26 cellular contexts compared by ENCODE assay signal in genomic region chr3:64620020-64620419, GRCh38.
"Had no signal": no experiment of that assay in that cellular context is flagged by ENCODE, and none has a peak within 500 bp of the region (broad histone marks: within the 10 kb centered on the region; RNA-seq: fewer than 3 reads in every experiment).

No MANE protein-coding gene starts in this region.

- H3K27me3 ChIP-seq: colonic mucosa, esophagus squamous epithelium, gastroesophageal sphincter, heart left ventricle, hepatocyte had no signal

- H3K4me3 ChIP-seq: colonic mucosa, esophagus squamous epithelium, gastroesophageal sphincter, heart left ventricle, hepatocyte, lower lobe of right lung, mucosa of descending colon had no signal

- H3K79me2 ChIP-seq: hepatocyte had no signal

- H3K27ac ChIP-seq: colonic mucosa, epithelial cell of prostate, esophagus squamous epithelium, gastroesophageal sphincter, hepatocyte, lower lobe of right lung had no signal

- H2AFZ ChIP-seq: hepatocyte had no signal

- H3K9me3 ChIP-seq: colonic mucosa, esophagus squamous epithelium, gastroesophageal sphincter, heart left ventricle, lower lobe of right lung, mucosa of descending colon had no signal

- FAIRE-seq: kidney had no signal

- H3K4me2 ChIP-seq: hepatocyte had no signal

- H3K4me1 ChIP-seq: colonic mucosa, esophagus squamous epithelium, gastroesophageal sphincter, lower lobe of right lung had no signal

- DNase-seq: colonic mucosa; cortex of kidney; effector CD4-positive, alpha-beta T cell; effector memory CD4-positive, alpha-beta T cell; erythroblast; esophagus squamous epithelium; foreskin fibroblast; foreskin melanocyte; heart left ventricle; hypothalamus; immature natural killer cell; islet precursor cell; kidney; kidney glomerular epithelial cell; left colon; left ventricle myocardium superior; lower lobe of right lung; mesenchymal stem cell; mucosa of descending colon; naive B cell; naive thymus-derived CD8-positive, alpha-beta T cell had no signal

- ATAC-seq: esophagus mucosa; gastroesophageal sphincter; heart left ventricle; left colon; left lobe of liver; left ventricle myocardium superior; lower lobe of right lung; mucosa of descending colon; naive thymus-derived CD8-positive, alpha-beta T cell had no signal

- H3K36me3 ChIP-seq: colonic mucosa, esophagus squamous epithelium had no signal
